In genomic region chr1:56773341-56774066, GRCh38 we compare ENCODE assay signal across 23 cellular contexts. TPM values are rescaled to one million over a fixed set of nuclear protein-coding genes. Genes with fewer than 3 reads are reported as not detected.
DNase-seq lines count a peak whose midpoint lies in the region; ATAC-seq, FAIRE-seq and TF ChIP-seq lines count a peak whose summit lies in the region.
"Had no signal": no experiment of that assay in that cellular context is flagged by ENCODE, and none has a peak within 500 bp of the region (broad histone marks: within the 10 kb centered on the region; RNA-seq: fewer than 3 reads in every experiment).

No MANE protein-coding gene starts in this region.

- intact Hi-C loops in GM12878 (cut with micrococcal nuclease; ENCODE audit: unreplicated experiment) = no loop called here

- 0% methylated on average over 2 of the region's 2 CpGs for WGBS in GM12878 (ENCODE audit: insufficient coverage, insufficient replicate concordance, low lambda C conversion rate, missing lambda C conversion rate)

- no peak for TF ChIP-seq POLR2A in GM12878 (IDR thresholded peaks at IDR 0.05; ENCODE audit: low read depth, low read length)

- H3K79me2 ChIP-seq in GM12878 (ENCODE audit: control insufficient read depth, insufficient read depth, low read length) = no peaks in the 10 kb centered on the region

- no peak for TF ChIP-seq EP300 in GM12878 (IDR thresholded peaks at IDR 0.05; ENCODE audit: borderline replicate concordance in 1 of 2, control insufficient read depth in 1 of 2, low read depth in 2 of 2, low read length in 2 of 2)

- H2AFZ ChIP-seq in GM12878 (ENCODE audit: control insufficient read depth, low read depth, low read length) = no peak overlapping the region

- no peaks in the 10 kb centered on the region for H3K9me3 ChIP-seq in GM12878 (replicated peaks; ENCODE audit: control insufficient read depth, insufficient read depth, low read length)
- H3K9me3 ChIP-seq: Caco-2, transverse colon had no signal

- peaks cover 0 to 11% (median 3%) of the 10 kb centered on the region in 5 donors for H3K27me3 Mint-ChIP-seq in naive thymus-derived CD8-positive, alpha-beta T cell

- no peaks in the 10 kb centered on the region for H3K9me3 Mint-ChIP-seq in naive thymus-derived CD8-positive, alpha-beta T cell

- peak; percentile 23; the same call in 1 of the 3 replicates for ATAC-seq in GM12878
- ATAC-seq in naive thymus-derived CD8-positive, alpha-beta T cell = no peak
- ATAC-seq in HG03045 (IDR thresholded peaks at IDR 0.05; ENCODE audit: unreplicated experiment) = no peak
- ATAC-seq: HCT116 had no signal

- TF ChIP-seq CTCF in GM12878 (IDR thresholded peaks at IDR 0.05 in 2 of 3, conservative IDR thresholded peaks at IDR 0.05 in 1 of 3; ENCODE audit: control insufficient read depth in 2 of 3, extremely low read depth in 1 of 3, insufficient read depth in 1 of 3, low read depth in 3 of 3, low read length in 3 of 3) (no peak), GM20000 (IDR thresholded peaks at IDR 0.05; ENCODE audit: extremely low read depth, missing control alignments) (no peak)

- H3K27me3 ChIP-seq in GM12878 (replicated peaks in 1 of 2; ENCODE audit: control insufficient read depth in 2 of 2, insufficient read depth in 2 of 2, low read length in 1 of 2) = no peaks in the 10 kb centered on the region
- H3K27me3 ChIP-seq: transverse colon had no signal

- H3K27ac ChIP-seq in GM12878 (ENCODE audit: control insufficient read depth, insufficient read depth) = no peak overlapping the region
- H3K27ac ChIP-seq: transverse colon had no signal

- H3K4me2 ChIP-seq in GM12878 (ENCODE audit: control insufficient read depth, insufficient read depth) = no peak overlapping the region

- H3K27ac Mint-ChIP-seq in naive thymus-derived CD8-positive, alpha-beta T cell = peak overlapping the region in 2 of 10 donors; percentile 7 to 50
- H3K27ac Mint-ChIP-seq: IgD-negative memory B cell had no signal

- POLR2A ChIA-PET in GM12878 (lab: Charles Lee) = no interaction called here
- POLR2A ChIA-PET in naive thymus-derived CD8-positive, alpha-beta T cell (lab: Charles Lee) = no interaction called here

- H3K4me1 ChIP-seq in GM12878 (ENCODE audit: control insufficient read depth, insufficient read depth, low read length) = no peaks in the 10 kb centered on the region
- H3K4me1 ChIP-seq: Caco-2, transverse colon had no signal

- H3K4me1 Mint-ChIP-seq in naive thymus-derived CD8-positive, alpha-beta T cell = peaks cover 0 to 14% (median 7%) of the 10 kb centered on the region in 4 donors

- TF ChIP-seq RAD21 in GM12878 (IDR thresholded peaks at IDR 0.05; ENCODE audit: insufficient read depth, low read depth, low read length) = no peak

- SMC1A ChIA-PET in GM12878 (lab: Charles Lee; ENCODE audit: uncharacterized antibody, unreplicated experiment) = interaction anchor here (1.0 to 1.6 kb wide), 3 partner anchors 13 to 30 kb away, joined by 3 to 9 read pairs (median 3); no protein-coding TSS in a partner anchor

- in situ Hi-C loops in GM12878 (cut with MboI) = no loop called here

- CTCF ChIA-PET in GM12878 (lab: Yijun Ruan, JAX) = interaction anchor here (0.8 to 1.6 kb wide), 2 partner anchors 9 to 31 kb away, joined by 3 read pairs; no protein-coding TSS in a partner anchor

- no TSS peak for BruUV-seq in GM12878 (replicated peaks; lab: Mats Ljungman, UMichigan)

- RAD21 ChIA-PET in GM12878 (lab: Charles Lee; ENCODE audit: unreplicated experiment) = interaction anchor here (1.3 kb wide), 1 partner anchor 58 kb away, joined by 3 read pairs; no protein-coding TSS in a partner anchor

- no peak overlapping the region for H3K4me3 ChIP-seq in GM12878
- H3K4me3 ChIP-seq: transverse colon had no signal

- DNase-seq in activated CD4-positive, alpha-beta T cell treated with anti-CD3 and anti-CD28 coated beads for 48 hours = peak; percentile 6
- DNase-seq in activated CD4-positive, alpha-beta T cell treated with anti-CD3 and anti-CD28 coated beads, Interleukin-2, amount 50 U/mL, for 48 hours = no peak
- DNase-seq in ELR (ENCODE audit: low read depth) = peak; percentile 2
- DNase-seq in GM12878 (ENCODE audit: low read depth, low spot score) = no peak
- no peak for DNase-seq in naive thymus-derived CD8-positive, alpha-beta T cell
- no peak for DNase-seq in GM20000 (ENCODE audit: low spot score)
- no peak for DNase-seq in NCI-H1436 treated with DMSO at 0.1 percent for 48 hours (lab: John Stamatoyannopoulos, UW)
- DNase-seq: activated CD4-positive, CD25-positive, alpha-beta regulatory T cell; activated T-cell treated with anti-CD3 and anti-CD28 coated beads, Interleukin-2, amount 50 U/mL, for 48 hours; Caco-2; erythroblast; glutamatergic neuron; islet precursor cell; NCI-H2107; stimulated activated CD4-positive, alpha-beta T cell treated with anti-CD3 and anti-CD28 coated beads, Interleukin-4, amount 100 ng/mL, for 1 hour; stimulated activated CD8-positive, alpha-beta memory T cell treated with anti-CD3 and anti-CD28 coated beads, Interleukin-4, amount 100 ng/mL, for 48 hours; transverse colon had no signal

- H3K4me3 Mint-ChIP-seq in naive thymus-derived CD8-positive, alpha-beta T cell = peak overlapping the region in 8 of 10 donors; percentile 3 to 63 (median 37)

- no peaks in the 10 kb centered on the region for H4K20me1 ChIP-seq in GM12878 (ENCODE audit: control insufficient read depth, insufficient read depth)

- no peak for FAIRE-seq in GM12878 (lab: Jason Lieb, UNC)
- FAIRE-seq: A204.1, astrocyte had no signal

- H3K36me3 Mint-ChIP-seq in naive thymus-derived CD8-positive, alpha-beta T cell = no peaks in the 10 kb centered on the region

- H3K36me3 ChIP-seq in GM12878 (ENCODE audit: control insufficient read depth in 2 of 2, insufficient read depth in 2 of 2, low read length in 1 of 2) = no peaks in the 10 kb centered on the region
- H3K36me3 ChIP-seq: transverse colon had no signal

- no peak overlapping the region for H3K9ac ChIP-seq in GM12878 (ENCODE audit: control insufficient read depth, insufficient read depth, low read length)

TF ChIP-seq in GM12878, 131 proteins besides CTCF, POLR2A, EP300 and RAD21:
- TF ChIP-seq CBX5 (IDR thresholded peaks at IDR 0.05; ENCODE audit: low read depth) (no peak), YY1 (IDR thresholded peaks at IDR 0.05; ENCODE audit: low read depth, low read length) (no peak), ESRRA (IDR thresholded peaks at IDR 0.05; ENCODE audit: low read length) (no peak), JUNB (IDR thresholded peaks at IDR 0.05) (no peak), NBN (IDR thresholded peaks at IDR 0.05) (no peak), BACH1 (IDR thresholded peaks at IDR 0.05; ENCODE audit: borderline replicate concordance) (no peak), PAX5 (IDR thresholded peaks at IDR 0.05; ENCODE audit: borderline replicate concordance, low read depth, low read length) (no peak), ZSCAN29 (IDR thresholded peaks at IDR 0.05) (no peak), STAT1 (conservative IDR thresholded peaks at IDR 0.05) (no peak), TCF12 (IDR thresholded peaks at IDR 0.05; ENCODE audit: low read depth, low read length) (no peak)
- TF ChIP-seq, protein P1, sequence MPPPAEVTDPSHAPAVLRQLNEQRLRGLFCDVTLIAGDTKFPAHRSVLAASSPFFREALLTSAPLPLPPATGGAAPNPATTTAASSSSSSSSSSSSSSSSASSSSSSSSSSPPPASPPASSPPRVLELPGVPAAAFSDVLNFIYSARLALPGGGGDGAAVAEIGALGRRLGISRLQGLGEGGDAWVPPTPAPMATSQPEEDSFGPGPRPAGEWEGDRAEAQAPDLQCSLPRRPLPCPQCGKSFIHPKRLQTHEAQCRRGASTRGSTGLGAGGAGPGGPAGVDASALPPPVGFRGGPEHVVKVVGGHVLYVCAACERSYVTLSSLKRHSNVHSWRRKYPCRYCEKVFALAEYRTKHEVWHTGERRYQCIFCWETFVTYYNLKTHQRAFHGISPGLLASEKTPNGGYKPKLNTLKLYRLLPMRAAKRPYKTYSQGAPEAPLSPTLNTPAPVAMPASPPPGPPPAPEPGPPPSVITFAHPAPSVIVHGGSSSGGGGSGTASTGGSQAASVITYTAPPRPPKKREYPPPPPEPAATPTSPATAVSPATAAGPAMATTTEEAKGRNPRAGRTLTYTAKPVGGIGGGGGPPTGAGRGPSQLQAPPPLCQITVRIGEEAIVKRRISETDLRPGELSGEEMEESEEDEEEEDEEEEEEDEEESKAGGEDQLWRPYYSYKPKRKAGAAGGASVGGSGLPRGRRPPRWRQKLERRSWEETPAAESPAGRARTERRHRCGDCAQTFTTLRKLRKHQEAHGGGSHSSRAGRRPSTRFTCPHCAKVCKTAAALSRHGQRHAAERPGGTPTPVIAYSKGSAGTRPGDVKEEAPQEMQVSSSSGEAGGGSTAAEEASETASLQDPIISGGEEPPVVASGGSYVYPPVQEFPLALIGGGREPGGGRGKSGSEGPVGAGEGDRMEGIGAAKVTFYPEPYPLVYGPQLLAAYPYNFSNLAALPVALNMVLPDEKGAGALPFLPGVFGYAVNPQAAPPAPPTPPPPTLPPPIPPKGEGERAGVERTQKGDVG (CRISPR knock-in tag; IDR thresholded peaks at IDR 0.05) = no peak

RNA-seq across cellular contexts. Expression of gene FYB2, which starts 45.7 kb away (rescaled TPM):
- 0.19 TPM in 1 of 2 replicates, not detected in the other for total RNA-seq in GM12878 (2013; cell fraction: nucleolus; rRNA removed)
- total RNA-seq in GM12878 (2014; rRNA removed) (0.33 TPM in 1 of 2 replicates, not detected in the other), GM12878 (2014; rRNA removed; fragmentation: Illumina TruSeq; extraction: Trizol) (0.04 and 0.14 TPM in 2 replicates), GM12878 (2021) (0.08 TPM in 1 of 2 replicates, not detected in the other)
- not detected for polyA plus RNA-seq in GM12878 (2011; ENCODE audit: low read depth)
- polyA plus RNA-seq in GM12878 (2011; rRNA removed) (0.05 and 0.12 TPM in 2 replicates), GM12878 (2014; fragmentation: Illumina TruSeq; extraction: Trizol) (0.09 and 0.13 TPM in 2 replicates), GM12878 (2014; fragmentation: Nextera tagmentation; extraction: Ambion mirVana) (under 1 TPM in 1 of 2 experiments, not detected in 1; 0.04 TPM), GM12878 (2014; rRNA removed) (0.04 and 0.05 TPM in 2 replicates), GM12878 (2016; fragmentation: Nextera tagmentation; extraction: Ambion mirVana) (under 1 TPM in 1 of 2 experiments, not detected in 1; 0.16 TPM)
- 0.01 and 0.03 TPM in 2 replicates for polyA plus RNA-seq in GM12878 (2011; cell fraction: cytosol; rRNA removed)
- polyA plus RNA-seq in GM12878 (2011; cell fraction: nucleus; rRNA removed) = 0.15 and 0.23 TPM in 2 replicates
- not detected in 2 replicates for polyA plus RNA-seq in GM12878 (2012)
- polyA minus RNA-seq in GM12878 (2011; rRNA and poly(A)+ RNA removed) = 0.15 TPM in 1 of 2 replicates, not detected in the other
- polyA minus RNA-seq in GM12878 (2011; cell fraction: cytosol; rRNA and poly(A)+ RNA removed) = not detected in 2 replicates
- 0.12 TPM in 1 of 2 replicates, not detected in the other for polyA minus RNA-seq in GM12878 (2011; cell fraction: nucleus; rRNA and poly(A)+ RNA removed)
- total RNA-seq in naive thymus-derived CD8-positive, alpha-beta T cell = not detected
- polyA plus RNA-seq in naive thymus-derived CD8-positive, alpha-beta T cell = not detected
- total RNA-seq: omental fat pad had no signal
- polyA plus RNA-seq: IgD-negative memory B cell had no signal

Comparison
In these comparisons a context has a peak if more than half of its experiments do, and no peak if none do; other contexts are left out.
1. DNase-seq: peak in activated CD4-positive, alpha-beta T cell treated with anti-CD3 and anti-CD28 coated beads for 48 hours (single experiment) and ELR (single experiment); none in activated CD4-positive, alpha-beta T cell treated with anti-CD3 and anti-CD28 coated beads, Interleukin-2, amount 50 U/mL, for 48 hours (0 of 2), GM12878 (single experiment), naive thymus-derived CD8-positive, alpha-beta T cell (0 of 10), GM20000 (single experiment) and NCI-H1436 treated with DMSO at 0.1 percent for 48 hours (single experiment).